8 cellular contexts compared by ENCODE assay signal in genomic region chr13:91133941-91134772, GRCh38.
DNase-seq lines count a peak whose midpoint lies in the region; ATAC-seq, FAIRE-seq and TF ChIP-seq lines count a peak whose summit lies in the region.

No MANE protein-coding gene starts in this region.

- TF ChIP-seq CTCF in C4-2B (conservative IDR thresholded peaks at IDR 0.05) = peak; percentile 87

- H3K4me1 Mint-ChIP-seq in naive thymus-derived CD4-positive, alpha-beta T cell = peaks cover 0 to 4% (median 0%) of the 10 kb centered on the region in 7 donors

- intact Hi-C loops in naive thymus-derived CD4-positive, alpha-beta T cell (cut with micrococcal nuclease) = loop anchor here (1.0 to 5.0 kb wide), 5 partner anchors 113 to 589 kb away; no protein-coding TSS in a partner anchor
- intact Hi-C loops in aorta (cut with DNase I) = loop anchor here (5.0 kb wide), 2 partner anchors 33 to 53 kb away; no protein-coding TSS in a partner anchor

- no peaks in the 10 kb centered on the region for H3K9me3 Mint-ChIP-seq in naive thymus-derived CD4-positive, alpha-beta T cell

- TF ChIP-seq POLR2A in erythroblast (IDR thresholded peaks at IDR 0.05; ENCODE audit: low read length) = no peak

- CTCF ChIA-PET in naive thymus-derived CD4-positive, alpha-beta T cell (lab: Charles Lee) = no interaction called here

- DNase-seq in NCI-H1417 treated with DMSO at 0.1 percent for 48 hours (lab: John Stamatoyannopoulos, UW) (peak; percentile 38), erythroblast (lab: John Stamatoyannopoulos, UW) (peak; percentile 36 to 67), aorta (no peak)
- peak in 5 of 9 donors; percentile 10 to 21 (median 20) for DNase-seq in naive thymus-derived CD4-positive, alpha-beta T cell

- no peaks in the 10 kb centered on the region for H3K36me3 Mint-ChIP-seq in naive thymus-derived CD4-positive, alpha-beta T cell

- H3K36me3 ChIP-seq in naive thymus-derived CD4-positive, alpha-beta T cell (ENCODE audit: control insufficient read depth in 2 of 3, insufficient read depth in 3 of 3, low read length in 3 of 3) = no peaks in the 10 kb centered on the region
- no peaks in the 10 kb centered on the region for H3K36me3 ChIP-seq in aorta (ENCODE audit: control insufficient read depth in 1 of 2, insufficient read depth in 2 of 2, low read length in 1 of 2)

- no peak overlapping the region for H3K4me3 Mint-ChIP-seq in naive thymus-derived CD4-positive, alpha-beta T cell

- H3K27me3 Mint-ChIP-seq in naive thymus-derived CD4-positive, alpha-beta T cell = peaks cover 0 to 5% (median 0%) of the 10 kb centered on the region in 5 donors

- H3K27ac Mint-ChIP-seq in naive thymus-derived CD4-positive, alpha-beta T cell = no peak overlapping the region

- 25 to 27% methylated on average over 10 of the region's 10 CpGs for WGBS in aorta, 2 donors

- ATAC-seq in GM18508 (IDR thresholded peaks at IDR 0.05; ENCODE audit: insufficient read depth, unreplicated experiment) = peak; percentile 83
- ATAC-seq in HG02870 (IDR thresholded peaks at IDR 0.05; ENCODE audit: unreplicated experiment) = peak; percentile 78
- ATAC-seq in naive thymus-derived CD4-positive, alpha-beta T cell = peak; percentile 57
- ATAC-seq in aorta (ENCODE audit: low FRiP score) = peak; percentile 82

- FAIRE-seq in TTC549 (lab: Jason Lieb, UNC) = peak; percentile 82

- no peaks in the 10 kb centered on the region for H3K9me3 ChIP-seq in naive thymus-derived CD4-positive, alpha-beta T cell (ENCODE audit: control insufficient read depth in 2 of 3, low read length in 3 of 3)
- peaks cover 1% of the 10 kb centered on the region for H3K9me3 ChIP-seq in aorta (ENCODE audit: control insufficient read depth, low read length)

- H3K27me3 ChIP-seq in naive thymus-derived CD4-positive, alpha-beta T cell (ENCODE audit: control insufficient read depth in 2 of 2, insufficient read depth in 2 of 2, low read length in 2 of 2) = no peaks in the 10 kb centered on the region
- H3K27me3 ChIP-seq in aorta (ENCODE audit: control insufficient read depth in 1 of 2, insufficient read depth in 2 of 2, low read length in 1 of 2) = no peaks in the 10 kb centered on the region

- no peak overlapping the region for H3K27ac ChIP-seq in C4-2B
- H3K27ac ChIP-seq in naive thymus-derived CD4-positive, alpha-beta T cell (ENCODE audit: low read depth, low read length) = no peak overlapping the region
- no peak overlapping the region for H3K27ac ChIP-seq in aorta (ENCODE audit: low read depth in 1 of 2, low read length in 2 of 2)

- H3K4me1 ChIP-seq in naive thymus-derived CD4-positive, alpha-beta T cell (ENCODE audit: control insufficient read depth in 2 of 2, insufficient read depth in 2 of 2, low read length in 2 of 2) = no peaks in the 10 kb centered on the region
- H3K4me1 ChIP-seq in aorta (ENCODE audit: control insufficient read depth in 1 of 2, insufficient read depth in 2 of 2, low read length in 2 of 2) = peaks cover 0 to 7% of the 10 kb centered on the region in 2 donors

- POLR2A ChIA-PET in naive thymus-derived CD4-positive, alpha-beta T cell (lab: Charles Lee) = no interaction called here

- no peak overlapping the region for H3K4me3 ChIP-seq in naive thymus-derived CD4-positive, alpha-beta T cell (ENCODE audit: low read length)
- H3K4me3 ChIP-seq in aorta (ENCODE audit: low read length in 2 of 2) = no peak overlapping the region

Comparison
In these comparisons a context has a peak if more than half of its experiments do, and no peak if none do; other contexts are left out.
1. DNase-seq: peak in NCI-H1417 treated with DMSO at 0.1 percent for 48 hours (single experiment), erythroblast (2 of 2) and naive thymus-derived CD4-positive, alpha-beta T cell (5 of 9); none in aorta (0 of 2).
2. Peak in every context shown above with its lines, with median percentiles within 50 percentile points of each other: ATAC-seq.